In genomic region chr10:73730153-73730906, GRCh38 we compare ENCODE assay signal across 1 cellular context.
TF ChIP-seq lines count a peak whose summit lies in the region.

No MANE protein-coding gene starts in this region.

TF ChIP-seq in HepG2, 621 proteins besides CTCF, POLR2A, EP300 and RAD21 (continued from another document and continues in another):
- no peak for TF ChIP-seq SKIL (CRISPR knock-in tag; IDR thresholded peaks at IDR 0.05; ENCODE audit: borderline replicate concordance)
- 0 out of 2 replicates have a peak, but pooled peaks have one; percentile 92 for TF ChIP-seq HINFP (CRISPR knock-in tag; IDR thresholded peaks at IDR 0.05; ENCODE audit: low read depth)
- TF ChIP-seq ZNF629 (CRISPR knock-in tag; conservative IDR thresholded peaks at IDR 0.05), result no peak
- TF ChIP-seq MYNN (CRISPR knock-in tag; IDR thresholded peaks at IDR 0.05; ENCODE audit: low read depth), result peak; percentile 91; the same call in 1 of the 2 replicates
- TF ChIP-seq TEAD2 (CRISPR knock-in tag; IDR thresholded peaks at IDR 0.05), result no peak
- TF ChIP-seq, protein P1, sequence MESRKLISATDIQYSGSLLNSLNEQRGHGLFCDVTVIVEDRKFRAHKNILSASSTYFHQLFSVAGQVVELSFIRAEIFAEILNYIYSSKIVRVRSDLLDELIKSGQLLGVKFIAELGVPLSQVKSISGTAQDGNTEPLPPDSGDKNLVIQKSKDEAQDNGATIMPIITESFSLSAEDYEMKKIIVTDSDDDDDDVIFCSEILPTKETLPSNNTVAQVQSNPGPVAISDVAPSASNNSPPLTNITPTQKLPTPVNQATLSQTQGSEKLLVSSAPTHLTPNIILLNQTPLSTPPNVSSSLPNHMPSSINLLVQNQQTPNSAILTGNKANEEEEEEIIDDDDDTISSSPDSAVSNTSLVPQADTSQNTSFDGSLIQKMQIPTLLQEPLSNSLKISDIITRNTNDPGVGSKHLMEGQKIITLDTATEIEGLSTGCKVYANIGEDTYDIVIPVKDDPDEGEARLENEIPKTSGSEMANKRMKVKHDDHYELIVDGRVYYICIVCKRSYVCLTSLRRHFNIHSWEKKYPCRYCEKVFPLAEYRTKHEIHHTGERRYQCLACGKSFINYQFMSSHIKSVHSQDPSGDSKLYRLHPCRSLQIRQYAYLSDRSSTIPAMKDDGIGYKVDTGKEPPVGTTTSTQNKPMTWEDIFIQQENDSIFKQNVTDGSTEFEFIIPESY (CRISPR knock-in tag; IDR thresholded peaks at IDR 0.05), result 0 out of 2 replicates have a peak, but pooled peaks have one; percentile 10
- no peak for TF ChIP-seq ZNF841 (CRISPR knock-in tag; IDR thresholded peaks at IDR 0.05; ENCODE audit: borderline replicate concordance)
- TF ChIP-seq ZNF234 (CRISPR knock-in tag; conservative IDR thresholded peaks at IDR 0.05), result no peak
- TF ChIP-seq HOXA7 (CRISPR knock-in tag; IDR thresholded peaks at IDR 0.05), result no peak
- no peak for TF ChIP-seq ZNF652 (CRISPR knock-in tag; IDR thresholded peaks at IDR 0.05; ENCODE audit: borderline replicate concordance, low read depth)
- no peak; the same call in 1 of the 2 replicates for TF ChIP-seq ZFP90 (CRISPR knock-in tag; IDR thresholded peaks at IDR 0.05; ENCODE audit: borderline replicate concordance)
- TF ChIP-seq RFX1 (IDR thresholded peaks at IDR 0.05), result no peak
- no peak for TF ChIP-seq MLXIP (CRISPR knock-in tag; IDR thresholded peaks at IDR 0.05; ENCODE audit: borderline replicate concordance)
- TF ChIP-seq ZNF331 (CRISPR knock-in tag; IDR thresholded peaks at IDR 0.05), result peak; percentile 69
- TF ChIP-seq ZBTB44 (CRISPR knock-in tag; IDR thresholded peaks at IDR 0.05), result no peak
- TF ChIP-seq ZNF24 (IDR thresholded peaks at IDR 0.05), result 0 out of 2 replicates have a peak, but pooled peaks have one; percentile 50
- TF ChIP-seq HNRNPH1 (optimal IDR thresholded peaks at IDR 0.05; ENCODE audit: low read depth, low read length), result no peak
- TF ChIP-seq SSRP1 (CRISPR knock-in tag; IDR thresholded peaks at IDR 0.05), result no peak; the same call in 1 of the 2 replicates
- TF ChIP-seq, protein P2, sequence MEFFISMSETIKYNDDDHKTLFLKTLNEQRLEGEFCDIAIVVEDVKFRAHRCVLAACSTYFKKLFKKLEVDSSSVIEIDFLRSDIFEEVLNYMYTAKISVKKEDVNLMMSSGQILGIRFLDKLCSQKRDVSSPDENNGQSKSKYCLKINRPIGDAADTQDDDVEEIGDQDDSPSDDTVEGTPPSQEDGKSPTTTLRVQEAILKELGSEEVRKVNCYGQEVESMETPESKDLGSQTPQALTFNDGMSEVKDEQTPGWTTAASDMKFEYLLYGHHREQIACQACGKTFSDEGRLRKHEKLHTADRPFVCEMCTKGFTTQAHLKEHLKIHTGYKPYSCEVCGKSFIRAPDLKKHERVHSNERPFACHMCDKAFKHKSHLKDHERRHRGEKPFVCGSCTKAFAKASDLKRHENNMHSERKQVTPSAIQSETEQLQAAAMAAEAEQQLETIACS (CRISPR knock-in tag; IDR thresholded peaks at IDR 0.05), result no peak
- peak; percentile 91; the same call in 1 of the 2 replicates for TF ChIP-seq ZNF607 (CRISPR knock-in tag; IDR thresholded peaks at IDR 0.05; ENCODE audit: borderline replicate concordance)
- TF ChIP-seq RARA (CRISPR knock-in tag; IDR thresholded peaks at IDR 0.05), result no peak; the same call in 1 of the 2 replicates
- TF ChIP-seq ZEB1 (IDR thresholded peaks at IDR 0.05; ENCODE audit: insufficient replicate concordance, low read depth), result no peak
- TF ChIP-seq, protein P3, sequence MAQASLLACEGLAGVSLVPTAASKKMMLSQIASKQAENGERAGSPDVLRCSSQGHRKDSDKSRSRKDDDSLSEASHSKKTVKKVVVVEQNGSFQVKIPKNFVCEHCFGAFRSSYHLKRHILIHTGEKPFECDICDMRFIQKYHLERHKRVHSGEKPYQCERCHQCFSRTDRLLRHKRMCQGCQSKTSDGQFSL (CRISPR knock-in tag; IDR thresholded peaks at IDR 0.05), result no peak
- TF ChIP-seq PAWR (CRISPR knock-in tag; IDR thresholded peaks at IDR 0.05; ENCODE audit: borderline replicate concordance), result 0 out of 2 replicates have a peak, but pooled peaks have one; percentile 77
- TF ChIP-seq RNF2 (conservative IDR thresholded peaks at IDR 0.05; ENCODE audit: low read depth), result no peak
- peak; percentile 70; the same call in 1 of the 2 replicates for TF ChIP-seq ETV5 (CRISPR knock-in tag; IDR thresholded peaks at IDR 0.05; ENCODE audit: borderline replicate concordance)
- TF ChIP-seq, protein P4, sequence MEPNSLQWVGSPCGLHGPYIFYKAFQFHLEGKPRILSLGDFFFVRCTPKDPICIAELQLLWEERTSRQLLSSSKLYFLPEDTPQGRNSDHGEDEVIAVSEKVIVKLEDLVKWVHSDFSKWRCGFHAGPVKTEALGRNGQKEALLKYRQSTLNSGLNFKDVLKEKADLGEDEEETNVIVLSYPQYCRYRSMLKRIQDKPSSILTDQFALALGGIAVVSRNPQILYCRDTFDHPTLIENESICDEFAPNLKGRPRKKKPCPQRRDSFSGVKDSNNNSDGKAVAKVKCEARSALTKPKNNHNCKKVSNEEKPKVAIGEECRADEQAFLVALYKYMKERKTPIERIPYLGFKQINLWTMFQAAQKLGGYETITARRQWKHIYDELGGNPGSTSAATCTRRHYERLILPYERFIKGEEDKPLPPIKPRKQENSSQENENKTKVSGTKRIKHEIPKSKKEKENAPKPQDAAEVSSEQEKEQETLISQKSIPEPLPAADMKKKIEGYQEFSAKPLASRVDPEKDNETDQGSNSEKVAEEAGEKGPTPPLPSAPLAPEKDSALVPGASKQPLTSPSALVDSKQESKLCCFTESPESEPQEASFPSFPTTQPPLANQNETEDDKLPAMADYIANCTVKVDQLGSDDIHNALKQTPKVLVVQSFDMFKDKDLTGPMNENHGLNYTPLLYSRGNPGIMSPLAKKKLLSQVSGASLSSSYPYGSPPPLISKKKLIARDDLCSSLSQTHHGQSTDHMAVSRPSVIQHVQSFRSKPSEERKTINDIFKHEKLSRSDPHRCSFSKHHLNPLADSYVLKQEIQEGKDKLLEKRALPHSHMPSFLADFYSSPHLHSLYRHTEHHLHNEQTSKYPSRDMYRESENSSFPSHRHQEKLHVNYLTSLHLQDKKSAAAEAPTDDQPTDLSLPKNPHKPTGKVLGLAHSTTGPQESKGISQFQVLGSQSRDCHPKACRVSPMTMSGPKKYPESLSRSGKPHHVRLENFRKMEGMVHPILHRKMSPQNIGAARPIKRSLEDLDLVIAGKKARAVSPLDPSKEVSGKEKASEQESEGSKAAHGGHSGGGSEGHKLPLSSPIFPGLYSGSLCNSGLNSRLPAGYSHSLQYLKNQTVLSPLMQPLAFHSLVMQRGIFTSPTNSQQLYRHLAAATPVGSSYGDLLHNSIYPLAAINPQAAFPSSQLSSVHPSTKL (CRISPR knock-in tag; IDR thresholded peaks at IDR 0.05), result peak; percentile 61
- peak; percentile 67 for TF ChIP-seq TARDBP (CRISPR knock-in tag; IDR thresholded peaks at IDR 0.05)
- TF ChIP-seq, protein P5, sequence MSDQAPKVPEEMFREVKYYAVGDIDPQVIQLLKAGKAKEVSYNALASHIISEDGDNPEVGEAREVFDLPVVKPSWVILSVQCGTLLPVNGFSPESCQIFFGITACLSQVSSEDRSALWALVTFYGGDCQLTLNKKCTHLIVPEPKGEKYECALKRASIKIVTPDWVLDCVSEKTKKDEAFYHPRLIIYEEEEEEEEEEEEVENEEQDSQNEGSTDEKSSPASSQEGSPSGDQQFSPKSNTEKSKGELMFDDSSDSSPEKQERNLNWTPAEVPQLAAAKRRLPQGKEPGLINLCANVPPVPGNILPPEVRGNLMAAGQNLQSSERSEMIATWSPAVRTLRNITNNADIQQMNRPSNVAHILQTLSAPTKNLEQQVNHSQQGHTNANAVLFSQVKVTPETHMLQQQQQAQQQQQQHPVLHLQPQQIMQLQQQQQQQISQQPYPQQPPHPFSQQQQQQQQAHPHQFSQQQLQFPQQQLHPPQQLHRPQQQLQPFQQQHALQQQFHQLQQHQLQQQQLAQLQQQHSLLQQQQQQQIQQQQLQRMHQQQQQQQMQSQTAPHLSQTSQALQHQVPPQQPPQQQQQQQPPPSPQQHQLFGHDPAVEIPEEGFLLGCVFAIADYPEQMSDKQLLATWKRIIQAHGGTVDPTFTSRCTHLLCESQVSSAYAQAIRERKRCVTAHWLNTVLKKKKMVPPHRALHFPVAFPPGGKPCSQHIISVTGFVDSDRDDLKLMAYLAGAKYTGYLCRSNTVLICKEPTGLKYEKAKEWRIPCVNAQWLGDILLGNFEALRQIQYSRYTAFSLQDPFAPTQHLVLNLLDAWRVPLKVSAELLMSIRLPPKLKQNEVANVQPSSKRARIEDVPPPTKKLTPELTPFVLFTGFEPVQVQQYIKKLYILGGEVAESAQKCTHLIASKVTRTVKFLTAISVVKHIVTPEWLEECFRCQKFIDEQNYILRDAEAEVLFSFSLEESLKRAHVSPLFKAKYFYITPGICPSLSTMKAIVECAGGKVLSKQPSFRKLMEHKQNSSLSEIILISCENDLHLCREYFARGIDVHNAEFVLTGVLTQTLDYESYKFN (CRISPR knock-in tag; conservative IDR thresholded peaks at IDR 0.05), result peak; percentile 38
- peak; percentile 64; the same call in 1 of the 2 replicates for TF ChIP-seq MAZ (IDR thresholded peaks at IDR 0.05; ENCODE audit: borderline replicate concordance, low read depth, low read length)
- peak; percentile 41; the same call in 1 of the 2 replicates for TF ChIP-seq MAZ (CRISPR knock-in tag; IDR thresholded peaks at IDR 0.05; ENCODE audit: low read depth)
- peak; percentile 84; the same call in 1 of the 2 replicates for TF ChIP-seq KLF15 (CRISPR knock-in tag; IDR thresholded peaks at IDR 0.05; ENCODE audit: borderline replicate concordance)
- peak; percentile 76; the same call in 1 of the 2 replicates for TF ChIP-seq SRF (IDR thresholded peaks at IDR 0.05; ENCODE audit: low read depth, low read length)
- TF ChIP-seq MXD4 (CRISPR knock-in tag; IDR thresholded peaks at IDR 0.05), result peak; percentile 79
- no peak; the same call in 1 of the 2 replicates for TF ChIP-seq GTF2F1 (IDR thresholded peaks at IDR 0.05; ENCODE audit: low read length)
- peak; percentile 58; the same call in 1 of the 2 replicates for TF ChIP-seq ZBTB25 (CRISPR knock-in tag; IDR thresholded peaks at IDR 0.05)
